ENCODE assay signal across 35 cellular contexts in genomic region chr11:46090375-46090774, GRCh38.
"Had no signal": no experiment of that assay in that cellular context is flagged by ENCODE, and none has a peak within 500 bp of the region (broad histone marks: within the 10 kb centered on the region; RNA-seq: fewer than 3 reads in every experiment).

No MANE protein-coding gene starts in this region.

- DNase-seq: Karpas-422, Kasumi-1, MG63, MM.1S, MV-4-11, NCI-H1048, NCI-H1092, NCI-H1092 treated with DMSO at 0.1 percent for 48 hours, NCI-H1105, NCI-H1105 treated with DMSO at 0.1 percent for 48 hours, NCI-H1417, NCI-H1417 treated with DMSO at 0.1 percent for 48 hours, NCI-H1436, NCI-H1436 treated with DMSO at 0.1 percent for 48 hours, NCI-H146, NCI-H1694, NCI-H1694 treated with DMSO at 0.1 percent for 48 hours, NCI-H187, NCI-H187 treated with DMSO at 0.1 percent for 48 hours, NCI-H1930, NCI-H2029, NCI-H2029 treated with DMSO at 0.1 percent for 48 hours, NCI-H2081, NCI-H2081 treated with DMSO at 0.1 percent for 48 hours, NCI-H2107, NCI-H2171, NCI-H2171 treated with DMSO at 0.1 percent for 48 hours, NCI-H2227 treated with DMSO at 0.1 percent for 48 hours, NCI-H226, NCI-H345, NCI-H446, NCI-H446 treated with DMSO at 0.1 percent for 48 hours, NCI-H510A, NCI-H510A treated with DMSO at 0.1 percent for 48 hours, NCI-H524 had no signal

- H3K9me3 ChIP-seq: MG63 had no signal

- H3K27me3 ChIP-seq: MG63 had no signal

- H3K4me3 ChIP-seq: MG63 had no signal

- H3K36me3 ChIP-seq: MG63 had no signal
